Comparison of ENCODE assay signal across 17 cellular contexts in the genomic region with DNA sequence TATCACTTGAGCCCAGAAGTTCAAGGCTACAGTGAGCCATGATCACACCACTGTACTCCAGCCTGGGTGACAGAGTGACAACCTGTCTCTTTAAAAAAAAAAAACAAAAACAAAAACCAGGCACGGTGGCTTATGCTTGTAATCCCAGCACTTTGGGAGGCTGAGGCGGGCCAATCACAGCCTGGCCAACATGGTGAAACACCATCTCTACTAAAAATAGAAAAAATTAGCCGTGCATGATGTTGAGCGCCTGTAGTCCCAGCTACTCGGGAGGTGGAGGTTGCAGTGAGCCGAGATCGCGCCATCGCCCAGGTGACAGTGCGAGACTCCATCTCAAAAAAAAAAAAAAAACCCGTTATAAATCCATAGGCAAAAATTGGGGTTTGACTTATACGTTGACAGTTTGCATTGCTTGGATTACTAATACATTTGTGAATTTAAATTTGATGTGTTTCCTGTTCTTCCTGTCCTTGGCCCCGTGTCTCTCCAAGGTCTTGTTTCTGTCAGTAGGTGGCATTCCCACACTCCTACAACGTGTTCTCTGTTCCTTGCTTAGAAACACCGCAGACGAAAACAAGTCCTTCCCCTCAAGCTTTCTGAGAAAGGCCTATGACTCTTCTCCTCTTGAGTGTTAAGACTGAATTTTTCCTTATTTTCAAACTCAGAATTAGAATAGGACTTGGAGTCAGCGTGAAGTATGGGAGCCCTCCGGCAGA.
DNase-seq lines count a peak whose midpoint lies in the region; ATAC-seq, FAIRE-seq and TF ChIP-seq lines count a peak whose summit lies in the region.
"Had no signal": no experiment of that assay in that cellular context is flagged by ENCODE, and none has a peak within 500 bp of the region (broad histone marks: within the 10 kb centered on the region; RNA-seq: fewer than 3 reads in every experiment).

No MANE protein-coding gene starts in this region.

- H3K36me3 ChIP-seq in A673 (ENCODE audit: insufficient read depth, low read length, poor library complexity, severe bottlenecking) = peaks cover 57% of the 10 kb centered on the region
- H3K36me3 ChIP-seq in K562 (ENCODE audit: control insufficient read depth, insufficient read depth, low read length) = peaks cover 92% of the 10 kb centered on the region; the same call in 2 of the 3 replicates
- H3K36me3 ChIP-seq in right atrium auricular region = peaks cover 45% of the 10 kb centered on the region

- H3K27me3 ChIP-seq in A673 (replicated peaks; ENCODE audit: insufficient read depth, low read depth, low read length, poor library complexity) = no peaks in the 10 kb centered on the region
- no peaks in the 10 kb centered on the region for H3K27me3 ChIP-seq in CD4-positive, alpha-beta T cell (ENCODE audit: control insufficient read depth, insufficient read depth, low read length)
- H3K27me3 ChIP-seq in K562 (ENCODE audit: control insufficient read depth in 2 of 2, insufficient read depth in 2 of 2, low read length in 2 of 2) = no peaks in the 10 kb centered on the region
- no peaks in the 10 kb centered on the region for H3K27me3 ChIP-seq in right atrium auricular region
- H3K27me3 ChIP-seq: adrenal gland had no signal

- no peak for TF ChIP-seq EP300 in K562 (IDR thresholded peaks at IDR 0.05; ENCODE audit: low read length)

- H3K4me2 ChIP-seq in K562 (ENCODE audit: insufficient read depth, low read length) = no peak overlapping the region
- H3K4me2 ChIP-seq: PC-9 had no signal

- H3K4me3 ChIP-seq in A673 (ENCODE audit: low read depth, low read length, poor library complexity, severe bottlenecking) = no peak overlapping the region
- no peak overlapping the region for H3K4me3 ChIP-seq in K562
- no peak overlapping the region for H3K4me3 ChIP-seq in right atrium auricular region
- H3K4me3 ChIP-seq: adrenal gland, PC-9 had no signal

- no peak overlapping the region for H2AFZ ChIP-seq in K562 (ENCODE audit: low read depth, low read length)
- H2AFZ ChIP-seq: PC-9 had no signal

- H3K9ac ChIP-seq in K562 (ENCODE audit: insufficient read depth in 1 of 2, low read depth in 2 of 2, low read length in 2 of 2) = no peak overlapping the region

- POLR2A ChIA-PET in A673 (lab: Charles Lee; ENCODE audit: low non-redundant PET) (no interaction called here), K562 (lab: Yijun Ruan, JAX) (no interaction called here)
- POLR2A ChIA-PET in CD4-positive, alpha-beta T cell (lab: Charles Lee) = no interaction called here

- in situ Hi-C loops in K562 (cut with MboI) = no loop called here

- peak in 1 of 2 experiments; percentile 48; a peak in 2 of 4 replicates for TF ChIP-seq RAD21 in K562 (CRISPR knock-in tag; conservative IDR thresholded peaks at IDR 0.05 in 1 of 2, IDR thresholded peaks at IDR 0.05 in 1 of 2)

- CTCF ChIA-PET in A673 (lab: Charles Lee) (interaction anchor here (0.6 to 0.7 kb wide), 2 partner anchors 108 to 197 kb away, joined by 3 to 5 read pairs; no protein-coding TSS in a partner anchor), K562 (lab: Yijun Ruan, JAX; ENCODE audit: low intra/inter-chr PET ratio) (no interaction called here)
- CTCF ChIA-PET in CD4-positive, alpha-beta T cell (lab: Charles Lee) = no interaction called here

- H3K4me1 Mint-ChIP-seq in CD4-positive, alpha-beta T cell (ENCODE audit: low read depth) = no peaks in the 10 kb centered on the region

- H4K20me1 ChIP-seq in K562 (replicated peaks; ENCODE audit: control insufficient read depth, insufficient read depth, low read length) = no peaks in the 10 kb centered on the region

- intact Hi-C loops in A673 (cut with micrococcal nuclease; ENCODE audit: unreplicated experiment) (no loop called here), K562 (cut with micrococcal nuclease) (loop anchor here (1.0 kb wide), 1 partner anchor 107 kb away; no protein-coding TSS in a partner anchor)
- intact Hi-C loops in CD4-positive, alpha-beta T cell (cut with DNase I, micrococcal nuclease) = no loop called here

- H3K27ac ChIP-seq in A673 (ENCODE audit: low read depth, low read length, poor library complexity, severe bottlenecking) (peak overlapping the region; percentile 67), K562 (ENCODE audit: extremely low read depth, low read depth, low read length) (no peak overlapping the region), right atrium auricular region (peak overlapping the region; percentile 48 to 75)
- no peak overlapping the region for H3K27ac ChIP-seq in CD4-positive, alpha-beta T cell (ENCODE audit: low read depth, low read length)
- H3K27ac ChIP-seq: adrenal gland, PC-9 had no signal

- H3K9me3 Mint-ChIP-seq in CD4-positive, alpha-beta T cell = no peaks in the 10 kb centered on the region

- no peak for ATAC-seq in CD4-positive, alpha-beta T cell (ENCODE audit: poor library complexity)
- ATAC-seq in K562 (no peak), HG02642 (IDR thresholded peaks at IDR 0.05; ENCODE audit: poor library complexity, unreplicated experiment) (no peak), GM21717 (IDR thresholded peaks at IDR 0.05; ENCODE audit: unreplicated experiment) (no peak)

- H3K4me1 ChIP-seq in A673 (ENCODE audit: insufficient read depth, low read length, poor library complexity, severe bottlenecking) (peaks cover 16% of the 10 kb centered on the region), K562 (replicated peaks in 1 of 2; ENCODE audit: control insufficient read depth in 2 of 2, insufficient read depth in 2 of 2, low read length in 2 of 2) (peaks cover under 1 to 29% of the 10 kb centered on the region in 2 experiments; a peak in 2 of 5 replicates), right atrium auricular region (peaks cover 0 to 19% of the 10 kb centered on the region in 2 donors)

- peaks cover 94% of the 10 kb centered on the region for H3K36me3 Mint-ChIP-seq in CD4-positive, alpha-beta T cell (ENCODE audit: low read depth)

- no peaks in the 10 kb centered on the region for H3K9me1 ChIP-seq in K562 (ENCODE audit: control insufficient read depth, insufficient read depth, low read length)

- TF ChIP-seq POLR2A in K562 (conservative IDR thresholded peaks at IDR 0.05) = no peak

- 85% methylated on average over 15 of the region's 18 CpGs for WGBS in K562 (ENCODE audit: insufficient coverage, low coverage, missing lambda C conversion rate)

- FAIRE-seq in K562 (lab: Jason Lieb, UNC) = peak; percentile 55
- FAIRE-seq: endometrium, GM12891 had no signal

- no peaks in the 10 kb centered on the region for H3K27me3 Mint-ChIP-seq in CD4-positive, alpha-beta T cell

- no peak overlapping the region for H3K4me3 Mint-ChIP-seq in CD4-positive, alpha-beta T cell

- BruUV-seq in A673 (replicated peaks; lab: Mats Ljungman, UMichigan) = no TSS peak
- no TSS peak for BruUV-seq in K562 (replicated peaks; lab: Mats Ljungman, UMichigan)

- TF ChIP-seq CTCF in A673 (conservative IDR thresholded peaks at IDR 0.05; ENCODE audit: low read depth, low read length) (peak; percentile 44), K562 (IDR thresholded peaks at IDR 0.05 in 2 of 3, conservative IDR thresholded peaks at IDR 0.05 in 1 of 3; ENCODE audit: insufficient read depth in 2 of 3, low read depth in 1 of 3, low read length in 3 of 3) (peak in 1 of 3 experiments; percentile 14; a peak in 1 of 6 replicates), right atrium auricular region (IDR thresholded peaks at IDR 0.05) (peak in 1 of 2 donors; percentile 29)
- TF ChIP-seq CTCF in CD4-positive, alpha-beta T cell (IDR thresholded peaks at IDR 0.05) = no peak

- H3K27ac Mint-ChIP-seq in CD4-positive, alpha-beta T cell = peak overlapping the region; percentile 42

- H3K9me3 ChIP-seq in A673 (ENCODE audit: low read depth, low read length, poor library complexity, severe bottlenecking) = no peaks in the 10 kb centered on the region
- no peaks in the 10 kb centered on the region for H3K9me3 ChIP-seq in CD4-positive, alpha-beta T cell (ENCODE audit: control insufficient read depth, low read length)
- H3K9me3 ChIP-seq in K562 (replicated peaks; ENCODE audit: control insufficient read depth, insufficient read depth, low read depth, low read length) = no peaks in the 10 kb centered on the region
- H3K9me3 ChIP-seq in right atrium auricular region = no peaks in the 10 kb centered on the region
- H3K9me3 ChIP-seq: adrenal gland had no signal

- DNase-seq in A673 (ENCODE audit: low spot score) (peak; percentile 38), K562 (ENCODE audit: extremely low read depth in 1 of 4, low spot score in 3 of 4) (no peak), right atrium auricular region (ENCODE audit: low spot score) (no peak), NCI-H187 (lab: John Stamatoyannopoulos, UW) (no peak)
- no peak for DNase-seq in CD4-positive, alpha-beta T cell
- DNase-seq in effector CD8-positive, alpha-beta T cell (lab: John Stamatoyannopoulos, UW) = no peak
- DNase-seq: activated T-cell treated with anti-CD3 and anti-CD28 coated beads, Interleukin-2, amount 50 U/mL, for 1 hour; adrenal gland; GF-D8; NCI-H187 treated with DMSO at 0.1 percent for 48 hours; NCI-H446 treated with DMSO at 0.1 percent for 48 hours; PC-9; stimulated activated CD4-positive, alpha-beta T cell treated with anti-CD3 and anti-CD28 coated beads, Interleukin-4, amount 100 ng/mL, for 1 hour had no signal

- H3K79me2 ChIP-seq in K562 (ENCODE audit: control insufficient read depth, insufficient read depth, low read length) = no peaks in the 10 kb centered on the region

TF ChIP-seq in K562, 482 proteins besides CTCF, POLR2A, EP300 and RAD21:
- TF ChIP-seq CBX1 (IDR thresholded peaks at IDR 0.05; ENCODE audit: low read depth) = no peak
- no peak for TF ChIP-seq NR4A1 (CRISPR knock-in tag; IDR thresholded peaks at IDR 0.05)
- no peak for TF ChIP-seq NR4A1 (tag; IDR thresholded peaks at IDR 0.05)
TF ChIP-seq in K562: peak in this region for 0.

Comparison
In these comparisons a context has a peak if more than half of its experiments do, and no peak if none do; other contexts are left out.
1. H3K27ac ChIP-seq: peak in A673 (single experiment) and right atrium auricular region (2 of 2); none in CD4-positive, alpha-beta T cell (single experiment) and K562 (single experiment).